In the genomic region with DNA sequence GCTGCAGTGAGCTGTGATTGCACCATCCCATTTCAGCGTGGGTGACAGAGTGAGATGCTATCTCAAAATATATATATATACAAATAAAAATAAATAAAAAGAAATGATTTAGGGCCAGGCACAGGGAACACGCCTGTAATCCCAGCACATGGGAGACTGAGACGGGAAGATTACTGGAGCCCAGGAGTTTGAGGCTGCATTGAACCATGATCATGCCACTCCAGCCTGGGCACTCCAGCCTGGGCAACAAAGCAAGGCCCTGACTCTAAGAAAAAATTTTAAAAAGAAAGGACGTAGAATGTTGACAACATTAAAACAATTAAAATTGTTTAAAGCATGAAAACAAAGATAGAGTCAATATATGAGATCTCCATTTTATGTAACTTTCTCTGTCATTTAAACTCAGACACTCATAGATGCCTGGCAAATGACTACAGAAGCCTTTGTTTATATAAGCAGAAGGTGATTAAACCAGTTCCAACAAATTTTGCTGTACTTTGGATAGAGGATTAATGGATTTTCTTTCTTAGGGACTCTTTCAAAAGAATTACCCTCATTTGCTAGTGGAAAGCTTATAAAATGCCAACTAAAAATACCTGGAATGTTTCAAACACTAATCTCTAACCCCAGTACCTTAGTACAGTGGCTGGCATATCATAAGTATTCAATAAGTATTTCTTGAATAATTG, we compare ENCODE assay signal across 1 cellular context.
TF ChIP-seq lines count a peak whose summit lies in the region.

No MANE protein-coding gene starts in this region.

TF ChIP-seq in IMR-90, 13 proteins besides CTCF, POLR2A, EP300 and RAD21 (continued from another document):
- TF ChIP-seq NFE2L2 (IDR thresholded peaks at IDR 0.05; ENCODE audit: low read depth, low read length) (no peak), CHD1 (IDR thresholded peaks at IDR 0.05; ENCODE audit: low read depth, low read length) (no peak), FOS (IDR thresholded peaks at IDR 0.05; ENCODE audit: low read depth, low read length) (no peak)
TF ChIP-seq in IMR-90: peak in this region for 0.
